In genomic region chr1:67166196-67166595, GRCh38 we compare ENCODE assay signal across 9 cellular contexts. TPM values are rescaled to one million over a fixed set of nuclear protein-coding genes. Genes with fewer than 3 reads are reported as not detected.
DNase-seq lines count a peak whose midpoint lies in the region; ATAC-seq, FAIRE-seq and TF ChIP-seq lines count a peak whose summit lies in the region.
"Had no signal": no experiment of that assay in that cellular context is flagged by ENCODE, and none has a peak within 500 bp of the region (broad histone marks: within the 10 kb centered on the region; RNA-seq: fewer than 3 reads in every experiment).

Gene IL23R (plus strand): TSS chr1:67166454. CDS start chr1:67168121, 1,667 bp downstream.

- peak; percentile 73 for ATAC-seq in HG03025 (IDR thresholded peaks at IDR 0.05; ENCODE audit: low FRiP score, unreplicated experiment)

- peak within 1 kb of the TSS; percentile 26 for H3K4me3 Mint-ChIP-seq in activated T-helper 2 cell treated with anti-CD3 and anti-CD28 coated beads, Interferon-gamma antibody, Interleukin-2, Interleukin-4, amounts not matched to agents 10 μg/mL and 5 μg/mL and 100 μg/mL, durations not matched to agents 14 hours and 24 hours and 36 hours (ENCODE audit: low read depth)

- H3K27ac Mint-ChIP-seq in activated T-helper 2 cell treated with anti-CD3 and anti-CD28 coated beads, Interferon-gamma antibody, Interleukin-2, Interleukin-4, amounts not matched to agents 10 μg/mL and 5 μg/mL and 100 μg/mL, durations not matched to agents 14 hours and 24 hours and 36 hours, result peak within 1 kb of the TSS; percentile 73

- H3K9me3 Mint-ChIP-seq in activated T-helper 2 cell treated with anti-CD3 and anti-CD28 coated beads, Interferon-gamma antibody, Interleukin-2, Interleukin-4, amounts not matched to agents 10 μg/mL and 5 μg/mL and 100 μg/mL, durations not matched to agents 14 hours and 24 hours and 36 hours, result peaks cover 9% of the 10 kb centered on the region

- no peaks in the 10 kb centered on the region for H3K27me3 Mint-ChIP-seq in activated T-helper 2 cell treated with anti-CD3 and anti-CD28 coated beads, Interferon-gamma antibody, Interleukin-2, Interleukin-4, amounts not matched to agents 10 μg/mL and 5 μg/mL and 100 μg/mL, durations not matched to agents 14 hours and 24 hours and 36 hours (ENCODE audit: low read depth)

- TF ChIP-seq CTCF in GM12864 (IDR thresholded peaks at IDR 0.05; ENCODE audit: low read depth, low read length, missing control alignments), result no peak

- H3K4me1 Mint-ChIP-seq in activated T-helper 2 cell treated with anti-CD3 and anti-CD28 coated beads, Interferon-gamma antibody, Interleukin-2, Interleukin-4, amounts not matched to agents 10 μg/mL and 5 μg/mL and 100 μg/mL, durations not matched to agents 14 hours and 24 hours and 36 hours (ENCODE audit: low read depth), result peaks cover 47% of the 10 kb centered on the region

- DNase-seq in GM12864 (ENCODE audit: low read depth) (peak; percentile 79), GM19239 (ENCODE audit: insufficient read length, low spot score) (peak; percentile 32), nucleus accumbens (lab: John Stamatoyannopoulos, UW) (no peak), SK-N-DZ (ENCODE audit: low spot score) (no peak), NCI-H1417 treated with DMSO at 0.1 percent for 48 hours (lab: John Stamatoyannopoulos, UW) (no peak), T1000 (lab: John Stamatoyannopoulos, UW) (no peak)
- no peak for DNase-seq in activated T-helper 2 cell treated with anti-CD3 and anti-CD28 coated beads, Interferon-gamma antibody, Interleukin-2, Interleukin-4, amounts not matched to agents 10 μg/mL and 5 μg/mL and 100 μg/mL, durations not matched to agents 14 hours and 24 hours and 36 hours (ENCODE audit: low spot score)
- DNase-seq: WERI-Rb-1 had no signal

- FAIRE-seq in GM19239 (lab: Jason Lieb, UNC), result peak; percentile 96

- no peak within 1 kb of the TSS for H3K4me3 ChIP-seq in GM12864 (ENCODE audit: low read depth, low read length)

- H3K36me3 Mint-ChIP-seq in activated T-helper 2 cell treated with anti-CD3 and anti-CD28 coated beads, Interferon-gamma antibody, Interleukin-2, Interleukin-4, amounts not matched to agents 10 μg/mL and 5 μg/mL and 100 μg/mL, durations not matched to agents 14 hours and 24 hours and 36 hours (ENCODE audit: low read depth), result no peaks in the 10 kb centered on the region

- intact Hi-C loops in activated T-helper 2 cell treated with anti-CD3 and anti-CD28 coated beads, Interferon-gamma antibody, Interleukin-2, Interleukin-4, amounts not matched to agents 10 μg/mL and 5 μg/mL and 100 μg/mL, durations not matched to agents 14 hours and 24 hours and 36 hours (cut with micrococcal nuclease), result loop anchor here (1.0 to 10.0 kb wide), 2 partner anchors 28 to 791 kb away; no protein-coding TSS in a partner anchor

RNA-seq across cellular contexts. Expression of gene IL23R, which starts in this region (rescaled TPM):
- total RNA-seq in activated T-helper 2 cell treated with anti-CD3 and anti-CD28 coated beads, Interferon-gamma antibody, Interleukin-2, Interleukin-4, amounts not matched to agents 10 μg/mL and 5 μg/mL and 100 μg/mL, durations not matched to agents 14 hours and 24 hours and 36 hours, result 0.55 and 0.80 TPM in 2 replicates
- 0.05 and 0.81 TPM in 2 replicates for polyA plus RNA-seq in SK-N-DZ (2014; cell fraction: cytosol; rRNA removed)
- 0.96 TPM in 1 of 2 replicates, not detected in the other for polyA plus RNA-seq in SK-N-DZ (2014; cell fraction: nucleus; rRNA removed)

Comparison
In these comparisons a context has a peak if more than half of its experiments do, and no peak if none do; other contexts are left out.
1. DNase-seq: peak in GM12864 (single experiment) and GM19239 (single experiment); none in activated T-helper 2 cell treated with anti-CD3 and anti-CD28 coated beads, Interferon-gamma antibody, Interleukin-2, Interleukin-4, amounts not matched to agents 10 μg/mL and 5 μg/mL and 100 μg/mL, durations not matched to agents 14 hours and 24 hours and 36 hours (single experiment), nucleus accumbens (0 of 56), SK-N-DZ (single experiment), NCI-H1417 treated with DMSO at 0.1 percent for 48 hours (single experiment) and T1000 (single experiment).